ENCODE assay signal across 6 cellular contexts in genomic region chr6:8583291-8583690, GRCh38.
"Had no signal": no experiment of that assay in that cellular context is flagged by ENCODE, and none has a peak within 500 bp of the region (broad histone marks: within the 10 kb centered on the region; RNA-seq: fewer than 3 reads in every experiment).

No MANE protein-coding gene starts in this region.

- ATAC-seq: K562 had no signal

- H3K4me3 ChIP-seq: K562 had no signal

- H3K27ac ChIP-seq: HL-60 had no signal

- FAIRE-seq: HTR-8/SVneo, K562 had no signal

- DNase-seq: IMR-90, KBM-7, KG1 had no signal
